8 cellular contexts compared by ENCODE assay signal in the genomic region with DNA sequence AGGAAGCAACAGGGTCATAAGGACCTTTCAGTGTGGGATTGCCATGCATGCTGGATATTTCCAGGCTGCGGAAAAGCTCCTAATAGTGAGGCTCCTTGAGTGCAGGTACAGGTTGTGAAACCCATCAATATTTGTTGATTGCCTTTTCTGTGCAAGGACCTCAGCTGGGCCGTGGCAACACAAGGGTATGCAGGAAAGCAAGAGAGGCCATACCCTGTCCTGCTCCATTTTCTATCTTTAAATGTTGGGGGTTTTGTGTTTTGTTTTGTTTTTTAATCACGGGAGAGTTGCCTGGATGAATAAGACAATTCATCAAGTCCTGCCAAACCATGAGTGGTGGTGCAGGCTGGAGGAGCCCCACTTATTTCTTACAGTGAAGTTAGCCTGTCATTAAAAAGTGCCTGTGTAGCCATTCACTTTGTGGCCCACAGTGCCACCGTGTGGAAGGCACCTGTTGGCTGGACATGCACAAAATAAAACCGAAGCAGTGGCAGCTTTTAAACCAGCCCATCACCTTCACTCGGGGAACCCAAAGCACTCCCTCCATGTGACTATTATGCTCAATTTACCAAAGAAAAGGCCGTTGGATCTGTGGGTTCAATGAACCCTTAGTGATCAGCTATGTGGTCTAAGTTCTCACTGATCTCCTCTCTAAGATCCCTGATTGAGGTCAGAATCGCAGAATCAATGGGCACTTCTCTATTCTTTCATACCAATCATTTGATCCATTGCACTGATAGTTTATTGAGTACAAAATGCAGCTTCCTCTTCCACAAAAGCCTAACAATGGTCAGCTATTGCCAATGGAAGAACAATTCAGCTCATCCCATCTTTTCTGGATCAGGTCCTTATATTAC. TPM values are rescaled to one million over a fixed set of nuclear protein-coding genes. Genes with fewer than 3 reads are reported as not detected.
DNase-seq lines count a peak whose midpoint lies in the region; ATAC-seq and TF ChIP-seq lines count a peak whose summit lies in the region.

No MANE protein-coding gene starts in this region.

- TF ChIP-seq EP300 in neural cell (conservative IDR thresholded peaks at IDR 0.05; ENCODE audit: poor library complexity, severe bottlenecking) = no peak

- TF ChIP-seq CTCF in OCI-LY3 (IDR thresholded peaks at IDR 0.05; ENCODE audit: low read depth, low read length) = peak; percentile 79
- TF ChIP-seq CTCF in endodermal cell (conservative IDR thresholded peaks at IDR 0.05) = peak; percentile 88
- peak; percentile 56 for TF ChIP-seq CTCF in neural cell (IDR thresholded peaks at IDR 0.05; ENCODE audit: poor library complexity, severe bottlenecking)

- H3K4me1 Mint-ChIP-seq in endodermal cell = peaks cover 18% of the 10 kb centered on the region

- H3K27me3 ChIP-seq in OCI-LY3 (ENCODE audit: low read depth, low read length) (peaks cover 22% of the 10 kb centered on the region), endodermal cell (ENCODE audit: control insufficient read depth, insufficient read depth, low read length, poor library complexity, severe bottlenecking) (no peaks in the 10 kb centered on the region), neural cell (ENCODE audit: insufficient read depth, low read depth, low read length) (no peaks in the 10 kb centered on the region)

- H3K9me3 ChIP-seq in OCI-LY3 (ENCODE audit: insufficient read depth, low read length) (no peaks in the 10 kb centered on the region), endodermal cell (ENCODE audit: control insufficient read depth, low read length) (no peaks in the 10 kb centered on the region), neural cell (ENCODE audit: low read length) (no peaks in the 10 kb centered on the region)

- H3K4me3 Mint-ChIP-seq in endodermal cell = no peak overlapping the region

- ATAC-seq in GM18873 (IDR thresholded peaks at IDR 0.05; ENCODE audit: low FRiP score, unreplicated experiment) = peak; percentile 60
- peak; percentile 72 for ATAC-seq in HG03108 (IDR thresholded peaks at IDR 0.05; ENCODE audit: unreplicated experiment)

- H3K27ac ChIP-seq in OCI-LY3 (ENCODE audit: low read length) = no peak overlapping the region
- no peak overlapping the region for H3K27ac ChIP-seq in endodermal cell (ENCODE audit: low read depth, low read length)
- H3K27ac ChIP-seq in neural cell (ENCODE audit: low read length) = no peak overlapping the region

- H3K4me1 ChIP-seq in OCI-LY3 (ENCODE audit: low read length) = no peaks in the 10 kb centered on the region
- peaks cover 12% of the 10 kb centered on the region for H3K4me1 ChIP-seq in endodermal cell (ENCODE audit: control insufficient read depth, insufficient read depth, low read length)

- no peaks in the 10 kb centered on the region for H3K36me3 ChIP-seq in OCI-LY3 (replicated peaks; ENCODE audit: low read depth, low read length)
- H3K36me3 ChIP-seq in endodermal cell (ENCODE audit: control insufficient read depth, insufficient read depth, low read length) = peaks cover 42% of the 10 kb centered on the region
- H3K36me3 ChIP-seq in neural cell (ENCODE audit: insufficient read depth, low read length) = no peaks in the 10 kb centered on the region

- peak overlapping the region; percentile 38; the same call in 1 of the 2 replicates for H3K4me2 ChIP-seq in OCI-LY3 (ENCODE audit: low read length)
- no peak overlapping the region for H3K4me2 ChIP-seq in neural cell (ENCODE audit: low read length)

- H3K79me2 ChIP-seq in OCI-LY3 (ENCODE audit: low read length) (no peaks in the 10 kb centered on the region), neural cell (replicated peaks; ENCODE audit: insufficient read depth, low read length) (no peaks in the 10 kb centered on the region)

- no peaks in the 10 kb centered on the region for H4K20me1 ChIP-seq in OCI-LY3 (ENCODE audit: insufficient read depth, low read length)
- no peaks in the 10 kb centered on the region for H4K20me1 ChIP-seq in neural cell (ENCODE audit: insufficient read depth)

- WGBS in endodermal cell (ENCODE audit: insufficient coverage in 1 of 2, insufficient read length in 1 of 2), 2 experiments = 50 to 61% methylated on average over 4 to 8 of the region's 8 CpGs

- no peaks in the 10 kb centered on the region for H3K27me3 Mint-ChIP-seq in endodermal cell (ENCODE audit: insufficient read depth)

- DNase-seq in DMS114 treated with DMSO at 0.1 percent for 48 hours (lab: John Stamatoyannopoulos, UW; ENCODE audit: unreplicated experiment) = peak; percentile 14
- DNase-seq in endodermal cell = peak; percentile 88
- no peak for DNase-seq in activated CD8-positive, alpha-beta memory T cell treated with anti-CD3 and anti-CD28 coated beads, Interleukin-2, amount 50 U/mL, for 48 hours
- DNase-seq in GOT3 (lab: John Stamatoyannopoulos, UW) = no peak

- H3K9me3 Mint-ChIP-seq in endodermal cell = no peaks in the 10 kb centered on the region

- no peaks in the 10 kb centered on the region for H3K9me2 ChIP-seq in neural cell (ENCODE audit: insufficient read depth, low read length)

- H3F3A ChIP-seq in neural cell (ENCODE audit: insufficient read depth, low read length, poor library complexity, severe bottlenecking) = no peaks in the 10 kb centered on the region

- TF ChIP-seq RAD21 in neural cell (conservative IDR thresholded peaks at IDR 0.05) = peak; percentile 57

- H3K27ac Mint-ChIP-seq in endodermal cell = no peak overlapping the region

- H3K4me3 ChIP-seq in OCI-LY3 (ENCODE audit: low read length) (no peak overlapping the region), endodermal cell (ENCODE audit: low read length) (no peak overlapping the region), neural cell (ENCODE audit: low read length) (no peak overlapping the region)

- H3K9ac ChIP-seq in OCI-LY3 (ENCODE audit: low read length) = no peak overlapping the region
- no peak overlapping the region for H3K9ac ChIP-seq in endodermal cell (ENCODE audit: extremely low read depth, low read length, poor library complexity, severe bottlenecking)
- no peak overlapping the region for H3K9ac ChIP-seq in neural cell (ENCODE audit: low read length)

- peaks cover 2% of the 10 kb centered on the region for H3K36me3 Mint-ChIP-seq in endodermal cell (ENCODE audit: low read depth)

- no peak overlapping the region for H2AFZ ChIP-seq in OCI-LY3 (ENCODE audit: low read depth, low read length)
- H2AFZ ChIP-seq in neural cell (ENCODE audit: low read depth, low read length) = no peak overlapping the region

TF ChIP-seq in neural cell, 6 proteins besides CTCF, POLR2A, EP300 and RAD21:
- TF ChIP-seq MXI1 (conservative IDR thresholded peaks at IDR 0.05; ENCODE audit: poor library complexity, severe bottlenecking) (no peak), TAF1 (IDR thresholded peaks at IDR 0.05; ENCODE audit: low read depth) (no peak), REST (IDR thresholded peaks at IDR 0.05; ENCODE audit: borderline replicate concordance) (no peak), POLR2AphosphoS5 (IDR thresholded peaks at IDR 0.05) (no peak), EZH2 (IDR thresholded peaks at IDR 0.05; ENCODE audit: borderline replicate concordance, insufficient read depth, low read length, poor library complexity, severe bottlenecking) (no peak), SMC3 (conservative IDR thresholded peaks at IDR 0.05; ENCODE audit: poor library complexity) (peak; percentile 60)

RNA-seq across cellular contexts. Expression of gene CLDN18, which starts 42.2 kb away (rescaled TPM):
- under 1 TPM; 0.13 to 0.27 TPM for total RNA-seq in endodermal cell
- polyA plus RNA-seq in endodermal cell (2013, experiment 1 of 2) = 0.71 TPM
- polyA plus RNA-seq in endodermal cell (2013, experiment 2 of 2) = 0.58 TPM
- not detected in 2 replicates for polyA plus RNA-seq in neural cell
- not detected in 2 replicates for polyA minus RNA-seq in neural cell

Comparison
In these comparisons a context has a peak if more than half of its experiments do, and no peak if none do; other contexts are left out.
1. DNase-seq: peak in DMS114 treated with DMSO at 0.1 percent for 48 hours (single experiment) and endodermal cell (single experiment); none in activated CD8-positive, alpha-beta memory T cell treated with anti-CD3 and anti-CD28 coated beads, Interleukin-2, amount 50 U/mL, for 48 hours (single experiment) and GOT3 (single experiment).
2. Peak in every context shown above with its lines, with median percentiles within 50 percentile points of each other: CTCF ChIP-seq.